Comparison of ENCODE assay signal across 8 cellular contexts in genomic region chr16:50769-51591, GRCh38. TPM values are rescaled to one million over a fixed set of nuclear protein-coding genes. Genes with fewer than 3 reads are reported as not detected.
DNase-seq lines count a peak whose midpoint lies in the region; ATAC-seq and TF ChIP-seq lines count a peak whose summit lies in the region.
"Had no signal": no experiment of that assay in that cellular context is flagged by ENCODE, and none has a peak within 500 bp of the region (broad histone marks: within the 10 kb centered on the region; RNA-seq: fewer than 3 reads in every experiment).

No MANE protein-coding gene starts in this region.

- H2AFZ ChIP-seq in SK-N-SH (ENCODE audit: low read depth): no peak overlapping the region

- H3K4me3 ChIP-seq in SK-N-SH (ENCODE audit: low read depth in 2 of 2, low read length in 1 of 2): no peak overlapping the region
- 0 out of 2 replicates have a peak overlapping the region, but pooled peaks have one; percentile 11 for H3K4me3 ChIP-seq in SK-N-MC
- H3K4me3 ChIP-seq: esophagus squamous epithelium had no signal

- TF ChIP-seq EP300 in SK-N-SH (IDR thresholded peaks at IDR 0.05; ENCODE audit: borderline replicate concordance in 1 of 2, low read depth in 1 of 2, low read length in 1 of 2): no peak

- H3K4me3 Mint-ChIP-seq in nephron: peak overlapping the region; percentile 68 to 96 (median 70)

- TF ChIP-seq RAD21 in SK-N-SH (IDR thresholded peaks at IDR 0.05; ENCODE audit: low read length): no peak

- H3K4me1 Mint-ChIP-seq in nephron: peaks cover 16% of the 10 kb centered on the region

- H3K27ac Mint-ChIP-seq in nephron: no peak overlapping the region

- peaks cover 13% of the 10 kb centered on the region for H3F3A ChIP-seq in SK-N-SH (replicated peaks; ENCODE audit: insufficient read depth)

- H3K9ac ChIP-seq in SK-N-SH (no peak overlapping the region), SK-N-MC (ENCODE audit: insufficient read length) (no peak overlapping the region)

- H3K36me3 Mint-ChIP-seq in nephron (ENCODE audit: low read depth): peaks cover 37% of the 10 kb centered on the region

- DNase-seq in SK-N-SH (no peak), SK-N-MC (ENCODE audit: low read depth, low spot score) (no peak), mesenteric fat pad (ENCODE audit: low spot score) (no peak)
- no peak for DNase-seq in central memory CD4-positive, alpha-beta T cell
- DNase-seq: esophagus squamous epithelium, NCI-H1436 had no signal

- H3K27me3 ChIP-seq in SK-N-SH (ENCODE audit: insufficient read depth): no peaks in the 10 kb centered on the region
- H3K27me3 ChIP-seq: esophagus squamous epithelium had no signal

- ATAC-seq in SK-N-SH treated with all-trans-retinoic acid at 6 μM for 48 hours: no peak

- CTCF ChIA-PET in SK-N-SH (lab: Yijun Ruan, JAX): interaction anchor here (4.0 kb wide), 1 partner anchor 15 kb away, joined by 20 read pairs; no protein-coding TSS in a partner anchor

- POLR2A ChIA-PET in SK-N-SH (lab: Yijun Ruan, JAX): no interaction called here

- H3K9me3 ChIP-seq in SK-N-SH: no peaks in the 10 kb centered on the region
- H3K9me3 ChIP-seq in SK-N-MC (ENCODE audit: low read depth, low read length): no peaks in the 10 kb centered on the region
- H3K9me3 ChIP-seq: esophagus squamous epithelium had no signal

- no peaks in the 10 kb centered on the region for H3K9me3 Mint-ChIP-seq in nephron

- H3K79me2 ChIP-seq in SK-N-SH (ENCODE audit: insufficient read depth): peaks cover 46% of the 10 kb centered on the region

- H3K27ac ChIP-seq in SK-N-SH (ENCODE audit: low read depth in 2 of 2, low read length in 1 of 2) (no peak overlapping the region), SK-N-MC (no peak overlapping the region)
- H3K27ac ChIP-seq: esophagus squamous epithelium had no signal

- WGBS in SK-N-SH (ENCODE audit: low lambda C conversion rate): 90% methylated on average over 15 of the region's 15 CpGs

- no peaks in the 10 kb centered on the region for H4K20me1 ChIP-seq in SK-N-SH (ENCODE audit: insufficient read depth)

- peaks cover 3 to 9% of the 10 kb centered on the region in 2 experiments; a peak in 1 of 4 replicates for H3K4me1 ChIP-seq in SK-N-SH (ENCODE audit: control insufficient read depth in 1 of 2, insufficient read depth in 2 of 2, low read depth in 1 of 2, low read length in 1 of 2)

- H3K36me3 ChIP-seq in SK-N-SH (replicated peaks in 1 of 2; ENCODE audit: control insufficient read depth in 1 of 2, insufficient read depth in 2 of 2, low read length in 1 of 2): peaks cover 8 to 19% of the 10 kb centered on the region in 2 experiments
- H3K36me3 ChIP-seq in SK-N-MC (ENCODE audit: insufficient read depth, low read length): peaks cover 31% of the 10 kb centered on the region

- TF ChIP-seq CTCF in SK-N-SH (IDR thresholded peaks at IDR 0.05) (no peak), nephron (IDR thresholded peaks at IDR 0.05; ENCODE audit: unreplicated experiment in 3 of 3) (no peak)

- 0 out of 2 replicates have a peak overlapping the region, but pooled peaks have one; percentile 3 for H3K4me2 ChIP-seq in SK-N-SH

- no peaks in the 10 kb centered on the region for H3K27me3 Mint-ChIP-seq in nephron (ENCODE audit: low read depth)

- H3K9me2 ChIP-seq in SK-N-SH: no peaks in the 10 kb centered on the region

TF ChIP-seq in SK-N-SH, 30 proteins besides CTCF, POLR2A, EP300 and RAD21:
- TF ChIP-seq MXI1 (IDR thresholded peaks at IDR 0.05; ENCODE audit: low read depth, low read length) (no peak), SIN3A (IDR thresholded peaks at IDR 0.05; ENCODE audit: borderline replicate concordance, low read depth, low read length) (no peak), POLR2AphosphoS5 (IDR thresholded peaks at IDR 0.05; ENCODE audit: low read depth, low read length) (no peak), CHD2 (IDR thresholded peaks at IDR 0.05; ENCODE audit: low read length, partially characterized antibody) (no peak), FOXM1 (IDR thresholded peaks at IDR 0.05; ENCODE audit: low read depth) (no peak), MEF2A (IDR thresholded peaks at IDR 0.05; ENCODE audit: borderline replicate concordance, low read depth) (no peak), TCF12 (IDR thresholded peaks at IDR 0.05) (no peak), RXRA (IDR thresholded peaks at IDR 0.05; ENCODE audit: borderline replicate concordance, low read depth) (no peak), RCOR1 (IDR thresholded peaks at IDR 0.05; ENCODE audit: low read length) (no peak), JUND (IDR thresholded peaks at IDR 0.05) (no peak), SMC3 (IDR thresholded peaks at IDR 0.05; ENCODE audit: low read depth, low read length) (no peak), FOXJ3 (CRISPR knock-in tag; IDR thresholded peaks at IDR 0.05) (no peak), EZH2phosphoT487 (IDR thresholded peaks at IDR 0.05; ENCODE audit: borderline replicate concordance, low read depth) (no peak), USF1 (IDR thresholded peaks at IDR 0.05; ENCODE audit: borderline replicate concordance, low read depth) (no peak), FOSL2 (IDR thresholded peaks at IDR 0.05; ENCODE audit: borderline replicate concordance, low read depth) (no peak), TAF1 (IDR thresholded peaks at IDR 0.05; ENCODE audit: borderline replicate concordance, low read depth, low read length) (no peak)

TF ChIP-seq in SK-N-SH treated with all-trans-retinoic acid at 6 μM for 48 hours, 23 proteins besides CTCF, POLR2A, EP300 and RAD21:
- no peak for TF ChIP-seq SNAI2 (CRISPR knock-in tag; IDR thresholded peaks at IDR 0.05)
- no peak for TF ChIP-seq CSDC2 (CRISPR knock-in tag; IDR thresholded peaks at IDR 0.05)

RNA-seq across cellular contexts. Expression of gene POLR3K, which starts 2.4 kb away (rescaled TPM):
- 43.0 and 54.5 TPM in 2 replicates for polyA plus RNA-seq in SK-N-SH (2012; rRNA removed)
- 41.7 and 43.1 TPM in 2 replicates for polyA plus RNA-seq in SK-N-SH (2012; cell fraction: cytosol; rRNA removed)
- polyA plus RNA-seq in SK-N-SH (2012; cell fraction: nucleus; rRNA removed): 15.9 and 21.8 TPM in 2 replicates
- total RNA-seq in mesenteric fat pad: 11.5 TPM

RNA-seq across cellular contexts. Expression of gene SNRNP25, which starts 2.6 kb away (rescaled TPM):
- polyA plus RNA-seq in SK-N-SH (2012; rRNA removed): 61.9 and 73.4 TPM in 2 replicates
- polyA plus RNA-seq in SK-N-SH (2012; cell fraction: cytosol; rRNA removed): 64.6 and 70.4 TPM in 2 replicates
- polyA plus RNA-seq in SK-N-SH (2012; cell fraction: nucleus; rRNA removed): 26.6 and 34.7 TPM in 2 replicates
- 23.0 TPM for total RNA-seq in mesenteric fat pad

RNA-seq across cellular contexts. Expression of gene RHBDF1, which starts 21.5 kb away (rescaled TPM):
- 49.1 and 54.1 TPM in 2 replicates for polyA plus RNA-seq in SK-N-SH (2012; rRNA removed)
- polyA plus RNA-seq in SK-N-SH (2012; cell fraction: cytosol; rRNA removed): 13.4 and 21.3 TPM in 2 replicates
- 312 and 381 TPM in 2 replicates for polyA plus RNA-seq in SK-N-SH (2012; cell fraction: nucleus; rRNA removed)
- 30.0 TPM for total RNA-seq in mesenteric fat pad

RNA-seq across cellular contexts. Expression of gene MPG, which starts 27.0 kb away (rescaled TPM):
- 93.3 and 98.3 TPM in 2 replicates for polyA plus RNA-seq in SK-N-SH (2012; rRNA removed)
- polyA plus RNA-seq in SK-N-SH (2012; cell fraction: cytosol; rRNA removed): 46.5 and 72.7 TPM in 2 replicates
- polyA plus RNA-seq in SK-N-SH (2012; cell fraction: nucleus; rRNA removed): 42.9 and 60.4 TPM in 2 replicates
- 44.4 TPM for total RNA-seq in mesenteric fat pad
